11 cellular contexts compared by ENCODE assay signal in genomic region chr2:212911011-212911410, GRCh38.
DNase-seq lines count a peak whose midpoint lies in the region; ATAC-seq and TF ChIP-seq lines count a peak whose summit lies in the region.
"Had no signal": no experiment of that assay in that cellular context is flagged by ENCODE, and none has a peak within 500 bp of the region (broad histone marks: within the 10 kb centered on the region; RNA-seq: fewer than 3 reads in every experiment).

No MANE protein-coding gene starts in this region.

- H3K9me2 ChIP-seq in PC-9 (ENCODE audit: insufficient read depth): no peaks in the 10 kb centered on the region

- H3K9ac ChIP-seq in mesenchymal stem cell (ENCODE audit: low read length): peak overlapping the region; percentile 81

- no peak for ATAC-seq in CD4-positive, CD25-positive, alpha-beta regulatory T cell (ENCODE audit: low read depth in 2 of 2)
- peak; percentile 46 for ATAC-seq in GM21390 (IDR thresholded peaks at IDR 0.05; ENCODE audit: unreplicated experiment)
- no peak for ATAC-seq in HG02763 (IDR thresholded peaks at IDR 0.05; ENCODE audit: unreplicated experiment)
- ATAC-seq in GM21576 (IDR thresholded peaks at IDR 0.05; ENCODE audit: unreplicated experiment): no peak
- ATAC-seq: upper lobe of right lung had no signal

- H2BK12ac ChIP-seq in mesenchymal stem cell (ENCODE audit: low read length in 2 of 2): no peak overlapping the region

- no peaks in the 10 kb centered on the region for H3K9me3 ChIP-seq in CD4-positive, CD25-positive, alpha-beta regulatory T cell (ENCODE audit: control insufficient read depth in 2 of 2, low read length in 2 of 2)
- H3K9me3 ChIP-seq in PC-9 (ENCODE audit: insufficient read depth, low read depth): peaks cover 7% of the 10 kb centered on the region; the same call in 1 of the 2 replicates
- H3K9me3 ChIP-seq in mesenchymal stem cell (ENCODE audit: control insufficient read depth, low read length): no peaks in the 10 kb centered on the region
- H3K9me3 ChIP-seq: upper lobe of right lung had no signal

- no peaks in the 10 kb centered on the region for H3K4me1 ChIP-seq in CD4-positive, CD25-positive, alpha-beta regulatory T cell (ENCODE audit: control insufficient read depth, insufficient read depth, low read length, poor library complexity, severe bottlenecking)
- H3K4me1 ChIP-seq in PC-9 (replicated peaks; ENCODE audit: insufficient read depth) (peaks cover 91% of the 10 kb centered on the region), mesenchymal stem cell (ENCODE audit: control insufficient read depth, insufficient read depth, low read depth, low read length) (peaks cover 2% of the 10 kb centered on the region)
- H3K4me1 ChIP-seq: upper lobe of right lung had no signal

- no peaks in the 10 kb centered on the region for H3K27me3 ChIP-seq in CD4-positive, CD25-positive, alpha-beta regulatory T cell (ENCODE audit: control insufficient read depth, insufficient read depth, low read length)
- H3K27me3 ChIP-seq in PC-9 (ENCODE audit: insufficient read depth, low read depth): no peaks in the 10 kb centered on the region
- no peaks in the 10 kb centered on the region for H3K27me3 ChIP-seq in mesenchymal stem cell (ENCODE audit: control insufficient read depth in 1 of 2, insufficient read depth in 1 of 2, low read length in 2 of 2)
- H3K27me3 ChIP-seq: upper lobe of right lung had no signal

- H3K27ac ChIP-seq in CD4-positive, CD25-positive, alpha-beta regulatory T cell (ENCODE audit: insufficient read depth, low read length, poor library complexity, severe bottlenecking): no peak overlapping the region
- H3K27ac ChIP-seq in PC-9: peak overlapping the region; percentile 100
- H3K27ac ChIP-seq in mesenchymal stem cell (ENCODE audit: low read length, poor library complexity, severe bottlenecking): no peak overlapping the region
- H3K27ac ChIP-seq: upper lobe of right lung had no signal

- H4K20me1 ChIP-seq in PC-9 (ENCODE audit: insufficient read depth): no peaks in the 10 kb centered on the region

- H3F3A ChIP-seq in PC-9 (ENCODE audit: insufficient read depth, low read depth): peaks cover 55% of the 10 kb centered on the region

- CTCF ChIA-PET in PC-9 (lab: Charles Lee): no interaction called here

- WGBS in mesenchymal stem cell: 96% methylated on average over 3 of the region's 4 CpGs

- peaks cover 0 to 5% (median 4%) of the 10 kb centered on the region in 4 donors for H3K4me1 Mint-ChIP-seq in CD4-positive, CD25-positive, alpha-beta regulatory T cell

- H4K8ac ChIP-seq in mesenchymal stem cell (ENCODE audit: low read length): no peak overlapping the region

- H3K79me2 ChIP-seq in PC-9 (ENCODE audit: low read depth): no peaks in the 10 kb centered on the region

- BruUV-seq in PC-9 (replicated peaks; lab: Mats Ljungman, UMichigan): no TSS peak

- peaks cover 29% of the 10 kb centered on the region for H3K36me3 Mint-ChIP-seq in CD4-positive, CD25-positive, alpha-beta regulatory T cell

- intact Hi-C loops in PC-9 (cut with micrococcal nuclease; ENCODE audit: unreplicated experiment): loop anchor here (5.0 kb wide), 1 partner anchor 49 kb away; no protein-coding TSS in a partner anchor

- H2AFZ ChIP-seq in PC-9 (no peak overlapping the region; the same call in 1 of the 2 replicates), mesenchymal stem cell (ENCODE audit: low read depth, low read length) (peak overlapping the region; percentile 37)

- no peak overlapping the region for H3K4me3 Mint-ChIP-seq in CD4-positive, CD25-positive, alpha-beta regulatory T cell

- POLR2A ChIA-PET in PC-9 (lab: Charles Lee; ENCODE audit: unreplicated experiment): interaction anchor here (0.7 kb wide), 1 partner anchor 88 kb away, joined by 4 read pairs; no protein-coding TSS in a partner anchor

- H3K36me3 ChIP-seq in CD4-positive, CD25-positive, alpha-beta regulatory T cell (ENCODE audit: control insufficient read depth, insufficient read depth, low read length): no peaks in the 10 kb centered on the region
- H3K36me3 ChIP-seq in PC-9 (ENCODE audit: low read depth): peaks cover 7% of the 10 kb centered on the region; the same call in 1 of the 2 replicates
- no peaks in the 10 kb centered on the region for H3K36me3 ChIP-seq in mesenchymal stem cell (ENCODE audit: control insufficient read depth in 1 of 2, insufficient read depth in 2 of 2, low read depth in 1 of 2, low read length in 2 of 2)
- H3K36me3 ChIP-seq: upper lobe of right lung had no signal

- no peak overlapping the region for H2BK120ac ChIP-seq in mesenchymal stem cell (ENCODE audit: low read depth, low read length)

- H3K4ac ChIP-seq in mesenchymal stem cell (ENCODE audit: low read depth in 1 of 2, low read length in 2 of 2): no peak overlapping the region

- H3K27ac Mint-ChIP-seq in CD4-positive, CD25-positive, alpha-beta regulatory T cell: peak overlapping the region in 2 of 3 donors; percentile 22 to 56

- H3K14ac ChIP-seq in mesenchymal stem cell (ENCODE audit: low read length in 2 of 2): no peak overlapping the region

- H2BK5ac ChIP-seq in mesenchymal stem cell (ENCODE audit: low read depth, low read length, poor library complexity, severe bottlenecking): no peak overlapping the region

- H3K9me3 Mint-ChIP-seq in CD4-positive, CD25-positive, alpha-beta regulatory T cell: peaks cover 0 to 6% (median 0%) of the 10 kb centered on the region in 7 donors

- no peak overlapping the region for H3K4me3 ChIP-seq in CD4-positive, CD25-positive, alpha-beta regulatory T cell (ENCODE audit: low read depth, low read length)
- no peak overlapping the region for H3K4me3 ChIP-seq in PC-9
- H3K4me3 ChIP-seq in mesenchymal stem cell (ENCODE audit: insufficient read depth in 1 of 2, low read depth in 1 of 2, low read length in 2 of 2): no peak overlapping the region
- H3K4me3 ChIP-seq: upper lobe of right lung had no signal

- no peak overlapping the region for H3K18ac ChIP-seq in mesenchymal stem cell (ENCODE audit: low read depth in 1 of 2, low read length in 2 of 2)

- H3K4me2 ChIP-seq in PC-9 (peak overlapping the region; percentile 98), mesenchymal stem cell (ENCODE audit: low read length, poor library complexity, severe bottlenecking) (no peak overlapping the region)

- no peak overlapping the region for H2AK5ac ChIP-seq in mesenchymal stem cell (ENCODE audit: low read length, severe bottlenecking)

- H3K23ac ChIP-seq in mesenchymal stem cell (ENCODE audit: low read length in 2 of 2): no peak overlapping the region

- H4K91ac ChIP-seq in mesenchymal stem cell (ENCODE audit: low read length): no peak overlapping the region

- no peak for DNase-seq in CD4-positive, CD25-positive, alpha-beta regulatory T cell
- DNase-seq in PC-9: no peak
- DNase-seq in mesenchymal stem cell: no peak
- DNase-seq in NCI-H1092 treated with DMSO at 0.1 percent for 48 hours (lab: John Stamatoyannopoulos, UW): no peak
- no peak for DNase-seq in COR-L47 (lab: John Stamatoyannopoulos, UW)
- DNase-seq: DMS153, NCI-H226, upper lobe of right lung had no signal

- TF ChIP-seq CTCF in PC-9 (conservative IDR thresholded peaks at IDR 0.05): no peak

- no peaks in the 10 kb centered on the region for H3K79me1 ChIP-seq in mesenchymal stem cell (replicated peaks; ENCODE audit: low read length, poor library complexity, severe bottlenecking)

- no peaks in the 10 kb centered on the region for H3K27me3 Mint-ChIP-seq in CD4-positive, CD25-positive, alpha-beta regulatory T cell

- H2BK15ac ChIP-seq in mesenchymal stem cell (ENCODE audit: low read depth, poor library complexity, severe bottlenecking): no peak overlapping the region
